9 cellular contexts compared by ENCODE assay signal in genomic region chr5:103393131-103393754, GRCh38.
DNase-seq lines count a peak whose midpoint lies in the region; ATAC-seq and TF ChIP-seq lines count a peak whose summit lies in the region.
"Had no signal": no experiment of that assay in that cellular context is flagged by ENCODE, and none has a peak within 500 bp of the region (broad histone marks: within the 10 kb centered on the region; RNA-seq: fewer than 3 reads in every experiment).

No MANE protein-coding gene starts in this region.

- H3K4me3 ChIP-seq in AG10803 (ENCODE audit: low read length) = no peak overlapping the region

- DNase-seq in AG10803 (ENCODE audit: low read depth) (peak; percentile 89), Kasumi-1 (lab: John Stamatoyannopoulos, UW) (peak; percentile 91 to 93), astrocyte of the hippocampus (ENCODE audit: low read depth, low spot score) (peak; percentile 14), islet precursor cell (peak; percentile 60), NCI-H1105 (lab: John Stamatoyannopoulos, UW) (no peak), NCI-H748 treated with DMSO at 0.1 percent for 48 hours (lab: John Stamatoyannopoulos, UW) (no peak)
- DNase-seq in activated CD4-positive, alpha-beta T cell treated with anti-CD3 and anti-CD28 coated beads for 4 hours = no peak
- DNase-seq: CD4-positive, alpha-beta T cell had no signal

- TF ChIP-seq CTCF in AG10803 (conservative IDR thresholded peaks at IDR 0.05; ENCODE audit: low read length) = peak; percentile 41

- no peak for ATAC-seq in GM19463 (IDR thresholded peaks at IDR 0.05; ENCODE audit: unreplicated experiment)

Comparison
In these comparisons a context has a peak if more than half of its experiments do, and no peak if none do; other contexts are left out.
1. DNase-seq: peak in AG10803 (single experiment), Kasumi-1 (2 of 2), astrocyte of the hippocampus (single experiment) and islet precursor cell (single experiment); none in NCI-H1105 (single experiment), NCI-H748 treated with DMSO at 0.1 percent for 48 hours (single experiment) and activated CD4-positive, alpha-beta T cell treated with anti-CD3 and anti-CD28 coated beads for 4 hours (0 of 2).